8 cellular contexts compared by ENCODE assay signal in the genomic region with DNA sequence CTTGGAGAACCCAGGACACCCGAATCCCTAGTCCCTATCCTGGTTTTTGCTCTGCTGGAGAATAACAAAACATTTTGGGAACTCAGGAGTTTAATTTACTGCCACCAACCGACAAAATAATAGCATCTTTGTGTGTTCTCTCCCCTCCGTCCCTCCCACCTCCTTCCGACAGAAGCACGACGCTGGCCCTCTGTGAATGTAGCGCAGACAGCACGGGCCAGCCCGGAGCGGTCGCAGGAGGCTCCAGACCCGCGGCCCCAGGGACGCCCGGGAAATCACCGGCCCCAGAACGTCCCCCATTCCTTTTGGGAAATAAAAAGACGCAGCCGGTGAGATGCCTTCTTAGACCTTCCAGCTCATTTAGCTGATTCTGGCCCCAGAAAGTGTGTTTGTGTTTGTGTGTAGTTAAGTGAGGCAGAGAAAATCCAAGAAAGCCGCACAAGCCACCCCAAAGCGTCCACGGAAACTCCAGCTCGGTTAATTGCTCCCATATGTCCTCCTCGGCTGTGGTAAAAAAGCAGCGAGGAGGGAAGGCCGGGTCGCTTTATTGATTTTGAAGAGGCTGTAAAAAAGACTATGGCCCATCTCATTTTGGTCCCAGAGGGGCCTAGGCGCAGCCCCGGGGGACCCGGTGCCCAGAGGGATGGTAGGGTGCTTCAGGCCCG. TPM values are rescaled to one million over a fixed set of nuclear protein-coding genes. Genes with fewer than 3 reads are reported as not detected.
DNase-seq lines count a peak whose midpoint lies in the region; ATAC-seq and TF ChIP-seq lines count a peak whose summit lies in the region.

No MANE protein-coding gene starts in this region.

- TF ChIP-seq CTCF in KMS-11 (conservative IDR thresholded peaks at IDR 0.05; ENCODE audit: low read depth, low read length), result no peak
- TF ChIP-seq CTCF in psoas muscle (IDR thresholded peaks at IDR 0.05), result no peak

- H3K4me1 ChIP-seq in KMS-11 (ENCODE audit: low read depth, poor library complexity, severe bottlenecking) (peaks cover 35% of the 10 kb centered on the region), psoas muscle (no peaks in the 10 kb centered on the region)

- peak overlapping the region; percentile 41 for H3K4me2 ChIP-seq in KMS-11

- no peaks in the 10 kb centered on the region for H4K20me1 ChIP-seq in KMS-11 (ENCODE audit: insufficient read depth)

- H3K27ac ChIP-seq in KMS-11, result no peak overlapping the region
- peak overlapping the region; percentile 58 for H3K27ac ChIP-seq in psoas muscle

- H3K4me3 ChIP-seq in KMS-11 (IDR thresholded peaks at IDR 0.05; ENCODE audit: insufficient read depth, low read depth, low read length) (no peak overlapping the region), psoas muscle (peak overlapping the region; percentile 74)

- WGBS in psoas muscle, 3 donors, result 6 to 16% (median 12%) methylated on average over 31 of the region's 31 CpGs

- peak overlapping the region; percentile 39; the same call in 1 of the 2 replicates for H3K9ac ChIP-seq in KMS-11

- H3K27me3 ChIP-seq in KMS-11 (ENCODE audit: insufficient read depth, low read depth) (no peaks in the 10 kb centered on the region; the same call in 1 of the 2 replicates), psoas muscle (ENCODE audit: insufficient read depth in 3 of 3, low read length in 2 of 3) (no peaks in the 10 kb centered on the region)

- peak overlapping the region; percentile 75 for H2AFZ ChIP-seq in KMS-11 (ENCODE audit: low read depth)

- intact Hi-C loops in psoas muscle (cut with DNase I), result loop anchor here in 1 of 2 donors (5.0 kb wide), 1 partner anchor 64 kb away; no protein-coding TSS in a partner anchor

- no peaks in the 10 kb centered on the region for H3K9me3 ChIP-seq in psoas muscle

- ATAC-seq in psoas muscle, result peak; percentile 36 to 59 (median 46)

- H3K79me2 ChIP-seq in KMS-11 (ENCODE audit: insufficient read depth, low read depth), result no peaks in the 10 kb centered on the region

- DNase-seq in GM03348 (ENCODE audit: low spot score), result peak; percentile 70
- DNase-seq in anterior cingulate cortex (lab: John Stamatoyannopoulos, UW), result peak in 50 of 58 donors; percentile 17 to 74 (median 55)
- DNase-seq in hepatic stellate cell (ENCODE audit: low spot score), result peak; percentile 37
- DNase-seq in psoas muscle, result peak; percentile 32 to 56
- DNase-seq in NCI-H2029 treated with DMSO at 0.1 percent for 48 hours (lab: John Stamatoyannopoulos, UW), result no peak
- no peak for DNase-seq in germinal center (ENCODE audit: low spot score)
- no peak for DNase-seq in GOT3 (lab: John Stamatoyannopoulos, UW)

- H3K36me3 ChIP-seq in KMS-11 (ENCODE audit: insufficient read depth) (no peaks in the 10 kb centered on the region), psoas muscle (ENCODE audit: insufficient read depth in 1 of 2, low read depth in 1 of 2) (no peaks in the 10 kb centered on the region)

RNA-seq across cellular contexts. Expression of a gene that starts 0.6 kb away (rescaled TPM):
- total RNA-seq in psoas muscle, result 1 to 10 TPM; 3.2 to 7.5 (median 4.8) TPM
- 1 to 10 TPM; 1.9 to 2.2 (median 2.1) TPM for polyA plus RNA-seq in psoas muscle

Comparison
In these comparisons a context has a peak if more than half of its experiments do, and no peak if none do; other contexts are left out.
1. DNase-seq: peak in GM03348 (single experiment), anterior cingulate cortex (50 of 58), hepatic stellate cell (single experiment) and psoas muscle (2 of 2); none in NCI-H2029 treated with DMSO at 0.1 percent for 48 hours (single experiment), germinal center (single experiment) and GOT3 (single experiment).